ENCODE assay signal across 16 cellular contexts in genomic region chr3:72533584-72534473, GRCh38.
DNase-seq lines count a peak whose midpoint lies in the region; ATAC-seq, FAIRE-seq and TF ChIP-seq lines count a peak whose summit lies in the region.
"Had no signal": no experiment of that assay in that cellular context is flagged by ENCODE, and none has a peak within 500 bp of the region (broad histone marks: within the 10 kb centered on the region; RNA-seq: fewer than 3 reads in every experiment).

No MANE protein-coding gene starts in this region.

- peak overlapping the region; percentile 61 for H2AFZ ChIP-seq in K562 (ENCODE audit: low read depth, low read length)
- H2AFZ ChIP-seq: parathyroid adenoma had no signal

- CTCF ChIA-PET in K562 (lab: Yijun Ruan, JAX; ENCODE audit: low intra/inter-chr PET ratio): no interaction called here
- CTCF ChIA-PET in HEK293T (lab: Yijun Ruan, JAX): no interaction called here

- peak overlapping the region; percentile 44 for H3K27ac Mint-ChIP-seq in activated T-cell treated with anti-CD3 and anti-CD28 coated beads, Interleukin-2, amount 50 U/mL, for 24 hours
- peak overlapping the region; percentile 76 for H3K27ac Mint-ChIP-seq in stimulated activated effector memory CD8-positive, alpha-beta T cell treated with anti-CD3 and anti-CD28 coated beads, Interleukin-12 subunit alpha, Interleukin-12 subunit beta, amount 100 ng/mL, for 72 hours
- H3K27ac Mint-ChIP-seq: endodermal cell had no signal

- peak; percentile 83 for FAIRE-seq in K562 (lab: Jason Lieb, UNC)

- no peak overlapping the region for H3K9ac ChIP-seq in K562 (ENCODE audit: insufficient read depth in 1 of 2, low read depth in 2 of 2, low read length in 2 of 2)
- H3K9ac ChIP-seq: parathyroid adenoma had no signal

- peaks cover 12% of the 10 kb centered on the region for H3K27me3 Mint-ChIP-seq in activated T-cell treated with anti-CD3 and anti-CD28 coated beads, Interleukin-2, amount 50 U/mL, for 24 hours

- H3K36me3 Mint-ChIP-seq in activated T-cell treated with anti-CD3 and anti-CD28 coated beads, Interleukin-2, amount 50 U/mL, for 24 hours (ENCODE audit: low read depth): no peaks in the 10 kb centered on the region
- peaks cover 8% of the 10 kb centered on the region for H3K36me3 Mint-ChIP-seq in stimulated activated effector memory CD8-positive, alpha-beta T cell treated with anti-CD3 and anti-CD28 coated beads, Interleukin-12 subunit alpha, Interleukin-12 subunit beta, amount 100 ng/mL, for 72 hours

- H3K4me2 ChIP-seq in K562 (ENCODE audit: insufficient read depth, low read length): no peak overlapping the region

- no peaks in the 10 kb centered on the region; a peak in 1 of 5 replicates for H3K4me1 ChIP-seq in K562 (replicated peaks in 1 of 2; ENCODE audit: control insufficient read depth in 2 of 2, insufficient read depth in 2 of 2, low read length in 2 of 2)
- H3K4me1 ChIP-seq: breast epithelium, gastrocnemius medialis, parathyroid adenoma, tibial nerve had no signal

- H3K9me3 ChIP-seq in K562 (replicated peaks; ENCODE audit: control insufficient read depth, insufficient read depth, low read depth, low read length): no peaks in the 10 kb centered on the region
- H3K9me3 ChIP-seq: breast epithelium, gastrocnemius medialis had no signal

- BruUV-seq in K562 (replicated peaks; lab: Mats Ljungman, UMichigan): no TSS peak

- no peak overlapping the region for H3K4me3 ChIP-seq in K562
- H3K4me3 ChIP-seq: breast epithelium, gastrocnemius medialis, tibial nerve had no signal

- in situ Hi-C loops in K562 (cut with MboI): no loop called here

- no peaks in the 10 kb centered on the region for H4K20me1 ChIP-seq in K562 (replicated peaks; ENCODE audit: control insufficient read depth, insufficient read depth, low read length)

- no peaks in the 10 kb centered on the region for H3K79me2 ChIP-seq in K562 (ENCODE audit: control insufficient read depth, insufficient read depth, low read length)
- H3K79me2 ChIP-seq: parathyroid adenoma had no signal

- 45% methylated on average over 7 of the region's 8 CpGs for WGBS in K562 (ENCODE audit: insufficient coverage, low coverage, missing lambda C conversion rate)

- no peak overlapping the region for H3K27ac ChIP-seq in K562 (ENCODE audit: extremely low read depth, low read depth, low read length)
- H3K27ac ChIP-seq: breast epithelium, gastrocnemius medialis, parathyroid adenoma, tibial nerve had no signal

- no peak for TF ChIP-seq CTCF in K562 (IDR thresholded peaks at IDR 0.05 in 2 of 3, conservative IDR thresholded peaks at IDR 0.05 in 1 of 3; ENCODE audit: insufficient read depth in 2 of 3, low read depth in 1 of 3, low read length in 3 of 3)

- no peaks in the 10 kb centered on the region for H3K36me3 ChIP-seq in K562 (ENCODE audit: control insufficient read depth, insufficient read depth, low read length)
- H3K36me3 ChIP-seq: breast epithelium, gastrocnemius medialis, tibial nerve had no signal

- no peaks in the 10 kb centered on the region for H3K27me3 ChIP-seq in K562 (ENCODE audit: control insufficient read depth in 2 of 2, insufficient read depth in 2 of 2, low read length in 2 of 2)
- H3K27me3 ChIP-seq: breast epithelium, gastrocnemius medialis, tibial nerve had no signal

- no peak for TF ChIP-seq EP300 in K562 (IDR thresholded peaks at IDR 0.05; ENCODE audit: low read length)

- DNase-seq in activated T-cell treated with anti-CD3 and anti-CD28 coated beads, Interleukin-2, amount 50 U/mL, for 24 hours: no peak
- DNase-seq in activated T-cell treated with anti-CD3 and anti-CD28 coated beads, Interleukin-2, amount 50 U/mL, for 1 hour: no peak
- peak; percentile 87 for DNase-seq in MV-4-11 (lab: John Stamatoyannopoulos, UW)
- no peak for DNase-seq in K562 (ENCODE audit: extremely low read depth in 1 of 4, low spot score in 3 of 4)
- no peak for DNase-seq in stimulated activated effector memory CD8-positive, alpha-beta T cell treated with anti-CD3 and anti-CD28 coated beads, Interleukin-12 subunit alpha, Interleukin-12 subunit beta, amount 100 ng/mL, for 72 hours (ENCODE audit: low spot score in 2 of 2)
- DNase-seq in HEK293T (ENCODE audit: extremely low spot score): no peak
- DNase-seq: endodermal cell, gastrocnemius medialis, NCI-H2029, NCI-H526 treated with DMSO at 0.1 percent for 48 hours, SHP77 treated with DMSO at 0.1 percent for 48 hours had no signal

- no peak overlapping the region for H3K4me3 Mint-ChIP-seq in activated T-cell treated with anti-CD3 and anti-CD28 coated beads, Interleukin-2, amount 50 U/mL, for 24 hours
- no peak overlapping the region for H3K4me3 Mint-ChIP-seq in stimulated activated effector memory CD8-positive, alpha-beta T cell treated with anti-CD3 and anti-CD28 coated beads, Interleukin-12 subunit alpha, Interleukin-12 subunit beta, amount 100 ng/mL, for 72 hours
- H3K4me3 Mint-ChIP-seq: endodermal cell had no signal

- no peak for TF ChIP-seq RAD21 in K562 (CRISPR knock-in tag; conservative IDR thresholded peaks at IDR 0.05 in 1 of 2, IDR thresholded peaks at IDR 0.05 in 1 of 2)

- H3K9me3 Mint-ChIP-seq in activated T-cell treated with anti-CD3 and anti-CD28 coated beads, Interleukin-2, amount 50 U/mL, for 24 hours: peaks cover 4% of the 10 kb centered on the region
- peaks cover 7% of the 10 kb centered on the region for H3K9me3 Mint-ChIP-seq in stimulated activated effector memory CD8-positive, alpha-beta T cell treated with anti-CD3 and anti-CD28 coated beads, Interleukin-12 subunit alpha, Interleukin-12 subunit beta, amount 100 ng/mL, for 72 hours
- H3K9me3 Mint-ChIP-seq: endodermal cell had no signal

- peaks cover 31% of the 10 kb centered on the region for H3K4me1 Mint-ChIP-seq in activated T-cell treated with anti-CD3 and anti-CD28 coated beads, Interleukin-2, amount 50 U/mL, for 24 hours (ENCODE audit: low read depth)
- peaks cover 27% of the 10 kb centered on the region for H3K4me1 Mint-ChIP-seq in stimulated activated effector memory CD8-positive, alpha-beta T cell treated with anti-CD3 and anti-CD28 coated beads, Interleukin-12 subunit alpha, Interleukin-12 subunit beta, amount 100 ng/mL, for 72 hours

- no peak for ATAC-seq in K562
- no peak for ATAC-seq in stimulated activated effector memory CD8-positive, alpha-beta T cell treated with anti-CD3 and anti-CD28 coated beads, Interleukin-12 subunit alpha, Interleukin-12 subunit beta, amount 100 ng/mL, for 72 hours
- no peak for ATAC-seq in GM19035 (IDR thresholded peaks at IDR 0.05; ENCODE audit: unreplicated experiment)
- ATAC-seq in HG03457 (IDR thresholded peaks at IDR 0.05; ENCODE audit: unreplicated experiment): no peak
- ATAC-seq: gastrocnemius medialis had no signal

- no peaks in the 10 kb centered on the region for H3K9me1 ChIP-seq in K562 (ENCODE audit: control insufficient read depth, insufficient read depth, low read length)

- POLR2A ChIA-PET in K562 (lab: Yijun Ruan, JAX): interaction anchor here (0.8 kb wide), 1 partner anchor 20 kb away, joined by 5 read pairs; no protein-coding TSS in a partner anchor
- POLR2A ChIA-PET in HEK293T (lab: Yijun Ruan, JAX): no interaction called here

- intact Hi-C loops in K562 (cut with micrococcal nuclease): no loop called here

- TF ChIP-seq POLR2A in K562 (conservative IDR thresholded peaks at IDR 0.05): no peak

TF ChIP-seq in K562, 482 proteins besides CTCF, POLR2A, EP300 and RAD21 (continues in another document):
- TF ChIP-seq ZSCAN29 (IDR thresholded peaks at IDR 0.05): no peak
- no peak for TF ChIP-seq CHD1 (IDR thresholded peaks at IDR 0.05; ENCODE audit: low read length)
- TF ChIP-seq SPI1 (IDR thresholded peaks at IDR 0.05; ENCODE audit: borderline replicate concordance, low read depth, low read length): peak; percentile 82
- peak; percentile 76; the same call in 1 of the 2 replicates for TF ChIP-seq ZBTB26 (CRISPR knock-in tag; IDR thresholded peaks at IDR 0.05)
- TF ChIP-seq ZKSCAN3 (CRISPR knock-in tag; IDR thresholded peaks at IDR 0.05): no peak

TF ChIP-seq in HEK293T, 16 proteins besides CTCF, POLR2A, EP300 and RAD21:
- TF ChIP-seq BHLHE40 (IDR thresholded peaks at IDR 0.05; ENCODE audit: borderline replicate concordance) (no peak), PKNOX1 (IDR thresholded peaks at IDR 0.05) (no peak), L3MBTL2 (conservative IDR thresholded peaks at IDR 0.05) (no peak), SUZ12 (IDR thresholded peaks at IDR 0.05) (no peak), FOXM1 (IDR thresholded peaks at IDR 0.05; ENCODE audit: borderline replicate concordance) (no peak), ZNF384 (IDR thresholded peaks at IDR 0.05) (no peak), ELF4 (IDR thresholded peaks at IDR 0.05) (no peak), SP1 (IDR thresholded peaks at IDR 0.05) (no peak), NFRKB (IDR thresholded peaks at IDR 0.05) (no peak), FOXA1 (IDR thresholded peaks at IDR 0.05) (no peak), TARDBP (IDR thresholded peaks at IDR 0.05) (no peak; the same call in 1 of the 2 replicates), CTBP1 (IDR thresholded peaks at IDR 0.05; ENCODE audit: borderline replicate concordance) (no peak)
